24 cellular contexts compared by ENCODE assay signal in the genomic region with DNA sequence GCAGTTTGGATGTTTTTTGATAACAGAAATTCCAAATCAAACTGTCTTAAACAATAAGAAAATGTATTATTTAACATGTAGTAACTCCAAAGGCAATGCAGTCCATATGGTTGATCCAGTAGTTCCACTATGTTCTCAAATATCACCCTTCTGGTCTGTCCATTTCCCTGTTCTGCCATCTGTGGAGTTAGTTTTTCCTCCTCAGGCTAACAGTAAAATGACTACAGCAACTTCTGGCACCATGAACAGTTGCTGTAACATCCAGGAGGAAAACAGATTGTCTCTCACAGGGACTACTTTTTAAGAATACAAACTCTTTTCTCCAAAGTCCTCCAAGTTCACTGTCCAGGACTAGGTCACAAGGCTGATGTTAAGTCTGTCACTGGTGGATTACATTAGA.
"Had no signal": no experiment of that assay in that cellular context is flagged by ENCODE, and none has a peak within 500 bp of the region (broad histone marks: within the 10 kb centered on the region; RNA-seq: fewer than 3 reads in every experiment).

No MANE protein-coding gene starts in this region.

- H3K4me3 ChIP-seq: esophagus squamous epithelium, hepatocyte, lung, neural progenitor cell, ovary, right atrium auricular region, sigmoid colon, skin epidermis, testis, tibial nerve had no signal

- H3K9me3 ChIP-seq: esophagus squamous epithelium, ovary, sigmoid colon, testis, tibial nerve had no signal

- H3K27ac ChIP-seq: esophagus squamous epithelium, foreskin keratinocyte, hepatocyte, neural progenitor cell, ovary, right atrium auricular region, sigmoid colon, skin epidermis, testis, tibial nerve had no signal

- H3K9ac ChIP-seq: neural progenitor cell had no signal

- H3K4me1 ChIP-seq: foreskin keratinocyte, sigmoid colon, testis, tibial nerve had no signal

- H3K27me3 ChIP-seq: esophagus squamous epithelium, foreskin keratinocyte, hepatocyte, neural progenitor cell, ovary, right atrium auricular region, sigmoid colon, testis, tibial nerve had no signal

- H3K36me3 ChIP-seq: esophagus squamous epithelium, neural progenitor cell, ovary, right atrium auricular region, sigmoid colon, tibial nerve had no signal

- DNase-seq: dermis blood vessel endothelial cell; esophagus squamous epithelium; foreskin keratinocyte; head of caudate nucleus; kidney; left cardiac atrium; left ventricle myocardium superior; mesenchymal stem cell; midbrain; nucleus accumbens; ovary; sigmoid colon; stimulated activated CD4-positive, alpha-beta T cell treated with anti-CD3 and anti-CD28 coated beads, Interleukin-2, amount 100 ng/mL, for 24 hours; stimulated activated CD4-positive, alpha-beta T cell treated with anti-CD3 and anti-CD28 coated beads, Interleukin-4, amount 100 ng/mL, for 4 hours; stimulated activated naive B cell treated with anti-CD40 and anti-IgM and Interleukin-4, amounts not matched to agents 10 μg/mL and 1 μg/mL and 100 μg/mL, for 72 hours; stimulated activated naive CD8-positive, alpha-beta T cell treated with anti-CD3 and anti-CD28 coated beads, Interleukin-15, amount 100 ng/mL, for 72 hours; testis had no signal

- ATAC-seq: foreskin keratinocyte; left cardiac atrium; left ventricle myocardium superior; natural killer cell treated with Interleukin-12 subunit alpha and Interleukin-12 subunit beta and Interleukin-15 and Interleukin-18, amount 100 ng/mL, for 72 hours; stimulated activated naive B cell treated with anti-CD40 and anti-IgM and Interleukin-4, amounts not matched to agents 10 μg/mL and 1 μg/mL and 100 μg/mL, for 72 hours; stimulated activated naive CD8-positive, alpha-beta T cell treated with anti-CD3 and anti-CD28 coated beads, Interleukin-15, amount 100 ng/mL, for 72 hours had no signal
